ENCODE assay signal across 1 cellular context in genomic region chr15:89379818-89380217, GRCh38.
TF ChIP-seq lines count a peak whose summit lies in the region.

No MANE protein-coding gene starts in this region.

TF ChIP-seq in SK-N-SH treated with all-trans-retinoic acid at 6 μM for 48 hours, 23 proteins besides CTCF, POLR2A, EP300 and RAD21 (continued from another document):
- no peak for TF ChIP-seq POU6F1 (CRISPR knock-in tag; IDR thresholded peaks at IDR 0.05; ENCODE audit: borderline replicate concordance, low read depth)
- TF ChIP-seq TSHZ2 (CRISPR knock-in tag; IDR thresholded peaks at IDR 0.05): no peak
- no peak for TF ChIP-seq CSDC2 (CRISPR knock-in tag; IDR thresholded peaks at IDR 0.05)
- TF ChIP-seq SNAI2 (CRISPR knock-in tag; IDR thresholded peaks at IDR 0.05): no peak
- no peak for TF ChIP-seq OSR1 (CRISPR knock-in tag; IDR thresholded peaks at IDR 0.05)
- TF ChIP-seq PPARA (CRISPR knock-in tag; IDR thresholded peaks at IDR 0.05; ENCODE audit: borderline replicate concordance): no peak
- no peak for TF ChIP-seq ESRRG (CRISPR knock-in tag; IDR thresholded peaks at IDR 0.05)
- TF ChIP-seq CSRNP3 (CRISPR knock-in tag; IDR thresholded peaks at IDR 0.05): no peak
- no peak for TF ChIP-seq ARNTL (CRISPR knock-in tag; IDR thresholded peaks at IDR 0.05; ENCODE audit: borderline replicate concordance, low read depth)
- TF ChIP-seq ZFP3 (CRISPR knock-in tag; IDR thresholded peaks at IDR 0.05): no peak
